Comparison of ENCODE assay signal across 13 cellular contexts in the genomic region with DNA sequence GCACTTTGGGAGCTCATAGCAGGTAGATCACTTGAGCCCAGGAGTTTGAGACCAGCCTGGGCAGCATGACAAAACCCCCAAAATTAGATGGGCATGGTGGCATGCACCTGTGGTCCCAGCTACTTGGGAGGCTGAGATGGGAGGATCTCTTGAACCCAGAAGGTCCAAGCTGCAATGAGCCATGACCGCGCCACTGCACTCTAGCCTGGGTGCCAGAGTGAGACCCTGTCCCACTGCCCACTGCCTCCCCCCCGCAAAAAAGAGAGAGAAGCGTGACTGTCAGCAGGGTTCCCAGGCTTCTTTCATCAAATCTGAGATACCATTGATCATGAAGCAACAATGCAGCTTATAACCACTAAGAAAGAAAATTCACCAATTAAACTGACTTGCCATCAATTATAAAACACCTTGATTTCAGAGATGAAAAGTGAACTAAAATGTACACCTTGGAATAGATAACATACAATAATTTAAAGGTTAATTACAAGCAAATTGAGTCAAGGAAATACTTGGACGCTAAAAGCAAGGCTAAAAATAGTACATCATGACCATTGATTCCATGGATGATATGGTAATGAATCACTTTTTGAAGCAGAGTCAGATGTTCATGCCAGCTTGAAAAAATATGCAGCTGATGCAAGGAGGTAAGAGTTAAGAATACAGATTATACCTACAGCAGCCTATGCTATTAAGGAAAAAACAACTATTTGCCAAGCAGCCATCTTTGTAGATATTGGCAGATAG.
DNase-seq lines count a peak whose midpoint lies in the region; ATAC-seq, FAIRE-seq and TF ChIP-seq lines count a peak whose summit lies in the region.
"Had no signal": no experiment of that assay in that cellular context is flagged by ENCODE, and none has a peak within 500 bp of the region (broad histone marks: within the 10 kb centered on the region; RNA-seq: fewer than 3 reads in every experiment).

No MANE protein-coding gene starts in this region.

- H3K4me3 ChIP-seq in SJCRH30 (no peak overlapping the region), fibroblast of lung (replicated peaks in 1 of 4; ENCODE audit: control extremely low read depth in 1 of 4, insufficient read depth in 1 of 4, low read depth in 3 of 4, low read length in 4 of 4) (no peak overlapping the region), psoas muscle (no peak overlapping the region), pancreas (no peak overlapping the region)

- H3K36me3 ChIP-seq in SJCRH30 (0 out of 2 replicates have a peak, but pooled peaks cover 2% of the 10 kb centered on the region), fibroblast of lung (ENCODE audit: control insufficient read depth, insufficient read depth, low read length) (no peaks in the 10 kb centered on the region), psoas muscle (ENCODE audit: insufficient read depth in 1 of 2, low read depth in 1 of 2) (no peaks in the 10 kb centered on the region), pancreas (no peaks in the 10 kb centered on the region)

- no peak for FAIRE-seq in pancreas (lab: Jason Lieb, UNC)

- H4K20me1 ChIP-seq in fibroblast of lung (ENCODE audit: control insufficient read depth, extremely low read depth, insufficient read depth, low read length), result no peaks in the 10 kb centered on the region

- H2AFZ ChIP-seq in fibroblast of lung (ENCODE audit: low read length), result no peak overlapping the region

- H3K4me2 ChIP-seq in fibroblast of lung (ENCODE audit: extremely low read depth, insufficient read depth, low read length), result peak overlapping the region; percentile 66

- H3K9me3 ChIP-seq in SJCRH30 (replicated peaks) (no peaks in the 10 kb centered on the region; the same call in 1 of the 2 replicates), fibroblast of lung (ENCODE audit: control insufficient read depth, insufficient read depth, low read depth, low read length) (no peaks in the 10 kb centered on the region), psoas muscle (no peaks in the 10 kb centered on the region), pancreas (no peaks in the 10 kb centered on the region)

- WGBS in psoas muscle, 3 donors, result 79 to 81% (median 79%) methylated on average over 5 of the region's 5 CpGs
- WGBS in pancreas, 2 donors, result 82 to 83% methylated on average over 5 of the region's 5 CpGs

- TF ChIP-seq CTCF in fibroblast of lung (conservative IDR thresholded peaks at IDR 0.05 in 1 of 2, IDR thresholded peaks at IDR 0.05 in 1 of 2; ENCODE audit: low read depth in 1 of 2, low read length in 2 of 2), result no peak
- no peak for TF ChIP-seq CTCF in psoas muscle (IDR thresholded peaks at IDR 0.05)
- TF ChIP-seq CTCF in pancreas (IDR thresholded peaks at IDR 0.05), result no peak

- peak; percentile 74 for DNase-seq in ELR (ENCODE audit: low read depth)
- no peak for DNase-seq in SJCRH30
- DNase-seq in fibroblast of lung (ENCODE audit: low read depth in 2 of 2), result peak; percentile 55 to 79
- DNase-seq in psoas muscle, result no peak
- DNase-seq in pancreas, result no peak
- no peak for DNase-seq in GF-D8 (lab: John Stamatoyannopoulos, UW)
- DNase-seq in NCI-H187 treated with DMSO at 0.1 percent for 48 hours (lab: John Stamatoyannopoulos, UW), result no peak
- DNase-seq: CD8-positive, alpha-beta T cell; Kasumi-1; NCI-H2171 treated with DMSO at 0.1 percent for 48 hours; RPMI8226; stimulated activated CD4-positive, alpha-beta T cell treated with anti-CD3 and anti-CD28 coated beads, Interleukin-4, amount 100 ng/mL, for 4 hours had no signal

- H3K9ac ChIP-seq in fibroblast of lung (ENCODE audit: insufficient read depth, low read length), result no peak overlapping the region

- H3K27me3 ChIP-seq in SJCRH30 (no peaks in the 10 kb centered on the region), fibroblast of lung (ENCODE audit: control insufficient read depth, insufficient read depth, low read length) (no peaks in the 10 kb centered on the region), psoas muscle (ENCODE audit: insufficient read depth in 3 of 3, low read length in 2 of 3) (no peaks in the 10 kb centered on the region), pancreas (no peaks in the 10 kb centered on the region)

- peak; percentile 64 to 83 (median 78) for ATAC-seq in psoas muscle
- no peak for ATAC-seq in HG03469 (IDR thresholded peaks at IDR 0.05; ENCODE audit: unreplicated experiment)
- ATAC-seq in pancreas, result no peak
- ATAC-seq: CD8-positive, alpha-beta T cell had no signal

- H3K27ac ChIP-seq in SJCRH30 (peak overlapping the region; percentile 94), fibroblast of lung (ENCODE audit: insufficient read depth, low read length) (peak overlapping the region; percentile 67), psoas muscle (no peak overlapping the region), pancreas (no peak overlapping the region)

- peaks cover 32% of the 10 kb centered on the region for H3K4me1 ChIP-seq in SJCRH30
- peaks cover 10% of the 10 kb centered on the region for H3K4me1 ChIP-seq in fibroblast of lung (ENCODE audit: control insufficient read depth, extremely low read depth, insufficient read depth, low read length)
- H3K4me1 ChIP-seq in psoas muscle, result peaks cover 9% of the 10 kb centered on the region
- H3K4me1 ChIP-seq in pancreas, result no peaks in the 10 kb centered on the region

- intact Hi-C loops in psoas muscle (cut with DNase I) (no loop called here), pancreas (cut with DNase I) (no loop called here)

- no peaks in the 10 kb centered on the region for H3K79me2 ChIP-seq in fibroblast of lung (ENCODE audit: control insufficient read depth, insufficient read depth, low read length)

Comparison
In these comparisons a context has a peak if more than half of its experiments do, and no peak if none do; other contexts are left out.
1. DNase-seq: peak in ELR (single experiment) and fibroblast of lung (2 of 2); none in SJCRH30 (0 of 2), psoas muscle (0 of 2), pancreas (0 of 6), GF-D8 (single experiment) and NCI-H187 treated with DMSO at 0.1 percent for 48 hours (single experiment).
2. H3K27ac ChIP-seq: peak in SJCRH30 (single experiment) and fibroblast of lung (single experiment); none in psoas muscle (single experiment) and pancreas (0 of 4).
3. ATAC-seq: peak in psoas muscle (4 of 4); none in HG03469 (single experiment) and pancreas (0 of 4).